9 cellular contexts compared by ENCODE assay signal in genomic region chr19:35144600-35145436, GRCh38. TPM values are rescaled to one million over a fixed set of nuclear protein-coding genes. Genes with fewer than 3 reads are reported as not detected.
DNase-seq lines count a peak whose midpoint lies in the region; ATAC-seq, FAIRE-seq and TF ChIP-seq lines count a peak whose summit lies in the region.
"Had no signal": no experiment of that assay in that cellular context is flagged by ENCODE, and none has a peak within 500 bp of the region (broad histone marks: within the 10 kb centered on the region; RNA-seq: fewer than 3 reads in every experiment).

No MANE protein-coding gene starts in this region.

- POLR2A ChIA-PET in CD8-positive, alpha-beta memory T cell (lab: Charles Lee), result interaction anchor here (0.6 kb wide), 1 partner anchor 779 kb away, joined by 3 read pairs; no protein-coding TSS in a partner anchor
- POLR2A ChIA-PET in H1 (lab: Charles Lee; ENCODE audit: partially characterized antibody), result interaction anchor here (0.5 to 4.8 kb wide), 5 partner anchors 9 to 64 kb away, joined by 3 to 67 read pairs (median 3); partner anchors contain the start of gene FXYD5

- H3K27ac Mint-ChIP-seq in CD8-positive, alpha-beta memory T cell, result peak overlapping the region; percentile 17 to 73 (median 48)
- H3K27ac Mint-ChIP-seq in activated naive CD8-positive, alpha-beta T cell treated with anti-CD3 and anti-CD28 coated beads for 36 hours, result no peak overlapping the region
- H3K27ac Mint-ChIP-seq: T-helper 2 cell treated with Interferon-gamma antibody and Interleukin-4, amounts not matched to agents 5 μg/mL and 100 μg/mL, for 36 hours had no signal

- H3K4me2 ChIP-seq in H1 (ENCODE audit: insufficient read depth in 1 of 2, low read depth in 2 of 2, low read length in 2 of 2), result peak overlapping the region; percentile 78 to 82

- FAIRE-seq in H1 (lab: Jason Lieb, UNC), result peak; percentile 70

- H4K8ac ChIP-seq in H1 (ENCODE audit: extremely low read depth, insufficient read depth, low read length), result no peak overlapping the region

- H2BK120ac ChIP-seq in H1 (replicated peaks; ENCODE audit: low read depth, low read length), result no peak overlapping the region

- H3K9me3 Mint-ChIP-seq in CD8-positive, alpha-beta memory T cell, result no peaks in the 10 kb centered on the region
- no peaks in the 10 kb centered on the region for H3K9me3 Mint-ChIP-seq in activated naive CD8-positive, alpha-beta T cell treated with anti-CD3 and anti-CD28 coated beads for 36 hours
- H3K9me3 Mint-ChIP-seq: T-helper 2 cell treated with Interferon-gamma antibody and Interleukin-4, amounts not matched to agents 5 μg/mL and 100 μg/mL, for 36 hours had no signal

- TF ChIP-seq POLR2A in H1 (IDR thresholded peaks at IDR 0.05; ENCODE audit: control extremely low read depth in 1 of 2, low read depth in 2 of 2, low read length in 2 of 2), result no peak

- no peak overlapping the region for H3K14ac ChIP-seq in H1 (ENCODE audit: insufficient read length)

- H4K91ac ChIP-seq in H1 (replicated peaks; ENCODE audit: insufficient read length, low read length), result no peak overlapping the region

- no peak overlapping the region for H3K56ac ChIP-seq in H1 (replicated peaks; ENCODE audit: insufficient read length, low read depth, low read length)

- peaks cover 33 to 52% (median 40%) of the 10 kb centered on the region in 3 donors for H3K4me1 Mint-ChIP-seq in CD8-positive, alpha-beta memory T cell
- peaks cover 26% of the 10 kb centered on the region for H3K4me1 Mint-ChIP-seq in activated naive CD8-positive, alpha-beta T cell treated with anti-CD3 and anti-CD28 coated beads for 36 hours

- no peak overlapping the region for H3K4ac ChIP-seq in H1 (replicated peaks; ENCODE audit: insufficient read length, low read depth, low read length)

- WGBS in H1 (ENCODE audit: extremely low coverage in 1 of 2, insufficient coverage in 1 of 2, insufficient read length in 1 of 2, insufficient replicate concordance in 2 of 2, low coverage in 1 of 2, low lambda C conversion rate in 2 of 2, missing lambda C conversion rate in 1 of 2), 2 experiments, result 28% methylated on average over 13 of the region's 15 CpGs; no CpG with 5 or more reads in 1 of the 2 experiments

- 0 out of 2 replicates have a peak overlapping the region, but pooled peaks have one; percentile 20 for H2AK5ac ChIP-seq in H1 (ENCODE audit: low read depth, low read length)

- no peak overlapping the region for H2AFZ ChIP-seq in H1 (ENCODE audit: low read length)

- TF ChIP-seq EP300 in H1 (IDR thresholded peaks at IDR 0.05; ENCODE audit: borderline replicate concordance in 1 of 2, low read depth in 2 of 2, low read length in 2 of 2), result no peak

- peaks cover 20% of the 10 kb centered on the region; the same call in 1 of the 2 replicates for H3K23me2 ChIP-seq in H1 (ENCODE audit: low read depth, low read length)

- no peaks in the 10 kb centered on the region for H3K9me3 ChIP-seq in CD8-positive, alpha-beta memory T cell (ENCODE audit: low read length)
- H3K9me3 ChIP-seq in H1 (ENCODE audit: insufficient read depth in 2 of 2, low read depth in 1 of 2, low read length in 1 of 2), result no peaks in the 10 kb centered on the region
- H3K9me3 ChIP-seq: thoracic aorta had no signal

- no peak overlapping the region for H3K9ac ChIP-seq in H1 (replicated peaks in 1 of 4; ENCODE audit: extremely low read depth in 1 of 4, low read depth in 3 of 4, low read length in 3 of 4)

- H3K79me1 ChIP-seq in H1 (ENCODE audit: low read depth, low read length), result no peaks in the 10 kb centered on the region; the same call in 1 of the 2 replicates

- no peaks in the 10 kb centered on the region for H3K36me3 Mint-ChIP-seq in CD8-positive, alpha-beta memory T cell
- no peaks in the 10 kb centered on the region for H3K36me3 Mint-ChIP-seq in activated naive CD8-positive, alpha-beta T cell treated with anti-CD3 and anti-CD28 coated beads for 36 hours

- peak overlapping the region in 3 of 7 donors; percentile 6 to 39 (median 13) for H3K4me3 Mint-ChIP-seq in CD8-positive, alpha-beta memory T cell
- H3K4me3 Mint-ChIP-seq in activated naive CD8-positive, alpha-beta T cell treated with anti-CD3 and anti-CD28 coated beads for 36 hours, result no peak overlapping the region
- H3K4me3 Mint-ChIP-seq: T-helper 2 cell treated with Interferon-gamma antibody and Interleukin-4, amounts not matched to agents 5 μg/mL and 100 μg/mL, for 36 hours had no signal

- TF ChIP-seq RAD21 in H1 (IDR thresholded peaks at IDR 0.05 in 1 of 2, conservative IDR thresholded peaks at IDR 0.05 in 1 of 2; ENCODE audit: low read depth in 2 of 2, low read length in 2 of 2), result 0 out of 4 replicates have a peak, but pooled peaks of 1 of the 2 experiments have one; percentile 9

- peaks cover 40% of the 10 kb centered on the region for H3K4me1 ChIP-seq in CD8-positive, alpha-beta memory T cell (ENCODE audit: insufficient read depth, low read length)
- H3K4me1 ChIP-seq in H1 (replicated peaks in 1 of 4; ENCODE audit: control insufficient read depth in 3 of 4, insufficient read depth in 4 of 4, low read length in 3 of 4), result peaks cover 5 to 23% (median 19%) of the 10 kb centered on the region in 4 experiments

- H3K36me3 ChIP-seq in CD8-positive, alpha-beta memory T cell (ENCODE audit: insufficient read depth, low read length), result no peaks in the 10 kb centered on the region
- H3K36me3 ChIP-seq in H1 (ENCODE audit: control insufficient read depth in 2 of 4, insufficient read depth in 4 of 4, low read length in 3 of 4), result no peaks in the 10 kb centered on the region
- H3K36me3 ChIP-seq: thoracic aorta had no signal

- H2BK20ac ChIP-seq in H1 (ENCODE audit: low read length), result no peak overlapping the region

- no peak overlapping the region for H2BK12ac ChIP-seq in H1 (ENCODE audit: low read depth, low read length)

- H3K27ac ChIP-seq in CD8-positive, alpha-beta memory T cell (ENCODE audit: low read depth, low read length), result no peak overlapping the region
- H3K27ac ChIP-seq in H1 (ENCODE audit: low read depth, low read length), result no peak overlapping the region
- H3K27ac ChIP-seq: thoracic aorta had no signal

- no peak overlapping the region for H3K23ac ChIP-seq in H1 (ENCODE audit: insufficient read length)

- no peak overlapping the region for H4K5ac ChIP-seq in H1 (ENCODE audit: insufficient read length, low read depth, low read length)

- H3K27me3 Mint-ChIP-seq in CD8-positive, alpha-beta memory T cell, result peaks cover 3 to 10% of the 10 kb centered on the region in 2 donors
- no peaks in the 10 kb centered on the region for H3K27me3 Mint-ChIP-seq in activated naive CD8-positive, alpha-beta T cell treated with anti-CD3 and anti-CD28 coated beads for 36 hours

- H3K18ac ChIP-seq in H1 (ENCODE audit: extremely low read depth, low read length), result no peak overlapping the region

- H3K27me3 ChIP-seq in CD8-positive, alpha-beta memory T cell (ENCODE audit: insufficient read depth, low read length, poor library complexity, severe bottlenecking), result no peaks in the 10 kb centered on the region
- H3K27me3 ChIP-seq in H1 (replicated peaks in 1 of 4; ENCODE audit: control insufficient read depth in 3 of 4, extremely low read depth in 1 of 4, insufficient read depth in 3 of 4, low read length in 3 of 4), result peaks cover 0 to 15% (median 8%) of the 10 kb centered on the region in 4 experiments; a peak in 5 of 7 replicates

- H2BK5ac ChIP-seq in H1 (ENCODE audit: low read depth, low read length), result no peak overlapping the region

- TF ChIP-seq CTCF in H1 (IDR thresholded peaks at IDR 0.05; ENCODE audit: control extremely low read depth in 1 of 3, insufficient read depth in 1 of 3, low read depth in 1 of 3, low read length in 3 of 3), result no peak

- no peak overlapping the region for H3K4me3 ChIP-seq in CD8-positive, alpha-beta memory T cell (ENCODE audit: low read length)
- peak overlapping the region in 1 of 4 experiments; percentile 65; a peak in 3 of 8 replicates for H3K4me3 ChIP-seq in H1 (ENCODE audit: extremely low read depth in 1 of 4, insufficient read depth in 2 of 4, low read depth in 3 of 4, low read length in 4 of 4)
- H3K4me3 ChIP-seq: thoracic aorta had no signal

- no peaks in the 10 kb centered on the region for H3K79me2 ChIP-seq in H1 (ENCODE audit: control insufficient read depth in 1 of 2, insufficient read depth in 2 of 2, low read length in 2 of 2)

- ATAC-seq in HG03097 (IDR thresholded peaks at IDR 0.05; ENCODE audit: low FRiP score, unreplicated experiment) (no peak), HG02588 (IDR thresholded peaks at IDR 0.05; ENCODE audit: unreplicated experiment) (no peak)

- CTCF ChIA-PET in CD8-positive, alpha-beta memory T cell (lab: Charles Lee), result interaction anchor here (1.1 to 1.7 kb wide), 4 partner anchors 9 to 92 kb away, joined by 3 to 5 read pairs (median 4); partner anchors contain the start of gene FXYD5
- CTCF ChIA-PET in H1 (lab: Charles Lee; ENCODE audit: partially characterized antibody), result interaction anchor here (0.8 to 3.7 kb wide), 10 partner anchors 8 to 100 kb away, joined by 3 to 60 read pairs (median 5); partner anchors contain the start of genes FXYD3, FXYD5 and LGI4

- peaks cover 0 to 3% of the 10 kb centered on the region in 2 experiments for H4K20me1 ChIP-seq in H1 (replicated peaks in 1 of 2; ENCODE audit: control insufficient read depth in 1 of 2, insufficient read depth in 2 of 2, low read length in 2 of 2)

- peak in 4 of 5 donors; percentile 20 to 66 (median 34) for DNase-seq in CD8-positive, alpha-beta memory T cell
- DNase-seq in M059J (ENCODE audit: low read depth), result peak; percentile 71
- DNase-seq in H1 (ENCODE audit: low read depth in 1 of 2, low spot score in 2 of 2), result peak in 1 of 2 experiments; percentile 82
- no peak for DNase-seq in activated naive CD8-positive, alpha-beta T cell treated with anti-CD3 and anti-CD28 coated beads for 36 hours
- DNase-seq: effector CD8-positive, alpha-beta T cell had no signal

- H2BK15ac ChIP-seq in H1 (ENCODE audit: low read length), result no peak overlapping the region

RNA-seq across cellular contexts. Expression of gene FXYD7, which starts 1.8 kb away (rescaled TPM):
- total RNA-seq in CD8-positive, alpha-beta memory T cell, result 1 to 10 TPM in 1 of 2 experiments, under 1 TPM in 1; 0.60 to 1.0 TPM
- 12.9 TPM for polyA plus RNA-seq in CD8-positive, alpha-beta memory T cell
- not detected in 2 replicates for total RNA-seq in M059J (2014; rRNA removed; shearing (Covaris generic))
- 14.3 and 15.4 TPM in 2 replicates for total RNA-seq in H1 (2021; fragmentation: NEBNext Ultra II Directional; extraction: Animal tissue kit (Norgen Biotek cat#: 25700))
- polyA plus RNA-seq in H1 (2011; rRNA removed), result 12.1 and 17.5 TPM in 2 replicates
- 9.0 TPM for polyA plus RNA-seq in H1 (2011; cell fraction: cytosol; rRNA removed)
- polyA plus RNA-seq in H1 (2011; cell fraction: nucleus; rRNA removed), result 18.6 TPM
- 20.2 to 24.4 TPM (median 21.9 TPM) in 4 replicates for polyA plus RNA-seq in H1 (2012, experiment 1 of 2)
- polyA plus RNA-seq in H1 (2012, experiment 2 of 2), result 20.8 TPM
- polyA plus RNA-seq in H1 (2013, experiment 1 of 2), result 22.7 TPM
- polyA plus RNA-seq in H1 (2013, experiment 2 of 2), result 23.8 TPM
- polyA minus RNA-seq in H1 (2011; rRNA and poly(A)+ RNA removed), result 2.2 and 3.6 TPM in 2 replicates
- polyA minus RNA-seq in H1 (2011; cell fraction: cytosol; rRNA and poly(A)+ RNA removed), result 1.5 TPM
- 3.2 TPM for polyA minus RNA-seq in H1 (2011; cell fraction: nucleus; rRNA and poly(A)+ RNA removed)
- under 1 TPM; 0.54 to 0.62 TPM for total RNA-seq in activated naive CD8-positive, alpha-beta T cell treated with anti-CD3 and anti-CD28 coated beads for 36 hours
- total RNA-seq: thoracic aorta had no signal

RNA-seq across cellular contexts. Expression of gene FXYD1, which starts 6.2 kb away (rescaled TPM):
- total RNA-seq in CD8-positive, alpha-beta memory T cell, result not detected
- polyA plus RNA-seq in CD8-positive, alpha-beta memory T cell, result 0.79 TPM
- total RNA-seq in M059J (2014; rRNA removed; shearing (Covaris generic)), result not detected in 2 replicates
- 8.1 and 10.3 TPM in 2 replicates for total RNA-seq in H1 (2021; fragmentation: NEBNext Ultra II Directional; extraction: Animal tissue kit (Norgen Biotek cat#: 25700))
- polyA plus RNA-seq in H1 (2011; rRNA removed), result 1.6 and 3.3 TPM in 2 replicates
- 2.7 TPM for polyA plus RNA-seq in H1 (2011; cell fraction: cytosol; rRNA removed)
- 6.7 TPM for polyA plus RNA-seq in H1 (2011; cell fraction: nucleus; rRNA removed)
- polyA plus RNA-seq in H1 (2012, experiment 1 of 2), result 7.4 to 19.9 TPM (median 15.6 TPM) in 4 replicates
- polyA plus RNA-seq in H1 (2012, experiment 2 of 2), result 4.1 TPM
- polyA plus RNA-seq in H1 (2013, experiment 1 of 2), result 10.4 TPM
- 10.3 TPM for polyA plus RNA-seq in H1 (2013, experiment 2 of 2)
- 0.49 and 0.69 TPM in 2 replicates for polyA minus RNA-seq in H1 (2011; rRNA and poly(A)+ RNA removed)
- polyA minus RNA-seq in H1 (2011; cell fraction: cytosol; rRNA and poly(A)+ RNA removed), result 2.1 TPM
- polyA minus RNA-seq in H1 (2011; cell fraction: nucleus; rRNA and poly(A)+ RNA removed), result 4.1 TPM
- 1 to 10 TPM; 1.1 TPM for total RNA-seq in activated naive CD8-positive, alpha-beta T cell treated with anti-CD3 and anti-CD28 coated beads for 36 hours

RNA-seq across cellular contexts. Expression of gene FXYD5, which starts 9.7 kb away (rescaled TPM):
- total RNA-seq in CD8-positive, alpha-beta memory T cell, result 100 to 1,000 TPM; 295 TPM
- 560 TPM for polyA plus RNA-seq in CD8-positive, alpha-beta memory T cell
- 183 and 256 TPM in 2 replicates for total RNA-seq in M059J (2014; rRNA removed; shearing (Covaris generic))
- total RNA-seq in H1 (2021; fragmentation: NEBNext Ultra II Directional; extraction: Animal tissue kit (Norgen Biotek cat#: 25700)), result 99.0 and 104 TPM in 2 replicates
- polyA plus RNA-seq in H1 (2011; rRNA removed), result 167 and 191 TPM in 2 replicates
- polyA plus RNA-seq in H1 (2011; cell fraction: cytosol; rRNA removed), result 117 TPM
- 131 TPM for polyA plus RNA-seq in H1 (2011; cell fraction: nucleus; rRNA removed)
- 113 to 185 TPM (median 177 TPM) in 4 replicates for polyA plus RNA-seq in H1 (2012, experiment 1 of 2)
- polyA plus RNA-seq in H1 (2012, experiment 2 of 2), result 175 TPM
- polyA plus RNA-seq in H1 (2013, experiment 1 of 2), result 277 TPM
- 347 TPM for polyA plus RNA-seq in H1 (2013, experiment 2 of 2)
- 89.3 and 107 TPM in 2 replicates for polyA minus RNA-seq in H1 (2011; rRNA and poly(A)+ RNA removed)
- 89.5 TPM for polyA minus RNA-seq in H1 (2011; cell fraction: cytosol; rRNA and poly(A)+ RNA removed)
- 51.4 TPM for polyA minus RNA-seq in H1 (2011; cell fraction: nucleus; rRNA and poly(A)+ RNA removed)
- total RNA-seq in activated naive CD8-positive, alpha-beta T cell treated with anti-CD3 and anti-CD28 coated beads for 36 hours, result 100 to 1,000 TPM; 272 to 275 TPM

RNA-seq across cellular contexts. Expression of gene LGI4, which starts 10.0 kb away (rescaled TPM):
- under 1 TPM in 1 of 2 experiments, not detected in 1; 0.18 TPM for total RNA-seq in CD8-positive, alpha-beta memory T cell
- not detected for polyA plus RNA-seq in CD8-positive, alpha-beta memory T cell
- total RNA-seq in M059J (2014; rRNA removed; shearing (Covaris generic)), result not detected in 2 replicates
- 2.0 and 2.9 TPM in 2 replicates for total RNA-seq in H1 (2021; fragmentation: NEBNext Ultra II Directional; extraction: Animal tissue kit (Norgen Biotek cat#: 25700))
- polyA plus RNA-seq in H1 (2011; rRNA removed), result 8.2 and 9.4 TPM in 2 replicates
- polyA plus RNA-seq in H1 (2011; cell fraction: cytosol; rRNA removed), result 9.4 TPM
- 32.9 TPM for polyA plus RNA-seq in H1 (2011; cell fraction: nucleus; rRNA removed)
- polyA plus RNA-seq in H1 (2012, experiment 1 of 2), result 5.6 to 9.8 TPM (median 8.1 TPM) in 4 replicates
- 2.6 TPM for polyA plus RNA-seq in H1 (2012, experiment 2 of 2)
- 2.1 TPM for polyA plus RNA-seq in H1 (2013, experiment 1 of 2)
- polyA plus RNA-seq in H1 (2013, experiment 2 of 2), result 2.1 TPM
- 0.88 and 2.1 TPM in 2 replicates for polyA minus RNA-seq in H1 (2011; rRNA and poly(A)+ RNA removed)
- polyA minus RNA-seq in H1 (2011; cell fraction: cytosol; rRNA and poly(A)+ RNA removed), result 0.66 TPM
- 4.2 TPM for polyA minus RNA-seq in H1 (2011; cell fraction: nucleus; rRNA and poly(A)+ RNA removed)
- not detected for total RNA-seq in activated naive CD8-positive, alpha-beta T cell treated with anti-CD3 and anti-CD28 coated beads for 36 hours

RNA-seq across cellular contexts. Expression of gene FXYD3, which starts 29.2 kb away (rescaled TPM):
- not detected for total RNA-seq in CD8-positive, alpha-beta memory T cell
- not detected for polyA plus RNA-seq in CD8-positive, alpha-beta memory T cell
- total RNA-seq in M059J (2014; rRNA removed; shearing (Covaris generic)), result 0.64 TPM in 1 of 2 replicates, not detected in the other
- 0.86 TPM in 1 of 2 replicates, not detected in the other for total RNA-seq in H1 (2021; fragmentation: NEBNext Ultra II Directional; extraction: Animal tissue kit (Norgen Biotek cat#: 25700))
- 0.09 and 0.33 TPM in 2 replicates for polyA plus RNA-seq in H1 (2011; rRNA removed)
- 0.22 TPM for polyA plus RNA-seq in H1 (2011; cell fraction: cytosol; rRNA removed)
- polyA plus RNA-seq in H1 (2011; cell fraction: nucleus; rRNA removed), result 0.66 TPM
- 0.41 to 0.76 TPM (median 0.57 TPM) in 3 of 4 replicates, not detected in the other for polyA plus RNA-seq in H1 (2012, experiment 1 of 2)
- polyA plus RNA-seq in H1 (2012, experiment 2 of 2), result not detected
- 0.10 TPM for polyA plus RNA-seq in H1 (2013, experiment 1 of 2)
- polyA plus RNA-seq in H1 (2013, experiment 2 of 2), result 0.37 TPM
- 1.5 TPM in 1 of 2 replicates, not detected in the other for polyA minus RNA-seq in H1 (2011; rRNA and poly(A)+ RNA removed)
- polyA minus RNA-seq in H1 (2011; cell fraction: cytosol; rRNA and poly(A)+ RNA removed), result not detected
- not detected for polyA minus RNA-seq in H1 (2011; cell fraction: nucleus; rRNA and poly(A)+ RNA removed)
- total RNA-seq in activated naive CD8-positive, alpha-beta T cell treated with anti-CD3 and anti-CD28 coated beads for 36 hours, result not detected
